Comparison of ENCODE assay signal across 8 cellular contexts in genomic region chr10:114504769-114505579, GRCh38.
DNase-seq lines count a peak whose midpoint lies in the region; ATAC-seq lines count a peak whose summit lies in the region.
"Had no signal": no experiment of that assay in that cellular context is flagged by ENCODE, and none has a peak within 500 bp of the region (broad histone marks: within the 10 kb centered on the region; RNA-seq: fewer than 3 reads in every experiment).

No MANE protein-coding gene starts in this region.

- no peaks in the 10 kb centered on the region for H3K9me3 ChIP-seq in subcutaneous abdominal adipose tissue (ENCODE audit: control insufficient read depth in 5 of 5, low read length in 5 of 5)

- H3K4me1 Mint-ChIP-seq in IgD-negative memory B cell: peaks cover 44 to 63% (median 53%) of the 10 kb centered on the region in 3 donors
- H3K4me1 Mint-ChIP-seq in natural killer cell treated with Interleukin-12 subunit alpha and Interleukin-12 subunit beta and Interleukin-15 and Interleukin-18, amount 100 ng/mL, for 72 hours (ENCODE audit: low read depth in 2 of 2): peaks cover 27% of the 10 kb centered on the region in 2 donors

- peak overlapping the region; percentile 54 to 73 (median 59) for H3K27ac Mint-ChIP-seq in IgD-negative memory B cell
- no peak overlapping the region for H3K27ac Mint-ChIP-seq in natural killer cell treated with Interleukin-12 subunit alpha and Interleukin-12 subunit beta and Interleukin-15 and Interleukin-18, amount 100 ng/mL, for 72 hours

- H3K4me1 ChIP-seq in subcutaneous abdominal adipose tissue (ENCODE audit: control insufficient read depth in 5 of 5, insufficient read depth in 5 of 5, low read length in 5 of 5): peaks cover 0 to 34% (median 28%) of the 10 kb centered on the region in 5 donors

- no peak overlapping the region for H3K4me3 Mint-ChIP-seq in IgD-negative memory B cell
- no peak overlapping the region for H3K4me3 Mint-ChIP-seq in natural killer cell treated with Interleukin-12 subunit alpha and Interleukin-12 subunit beta and Interleukin-15 and Interleukin-18, amount 100 ng/mL, for 72 hours

- no peak overlapping the region for H3K4me3 ChIP-seq in subcutaneous abdominal adipose tissue (ENCODE audit: low read depth in 1 of 5, low read length in 5 of 5)

- H3K27me3 ChIP-seq in subcutaneous abdominal adipose tissue (ENCODE audit: control insufficient read depth in 5 of 5, insufficient read depth in 4 of 5, low read length in 5 of 5): no peaks in the 10 kb centered on the region

- no peak for ATAC-seq in natural killer cell treated with Interleukin-12 subunit alpha and Interleukin-12 subunit beta and Interleukin-15 and Interleukin-18, amount 100 ng/mL, for 72 hours
- ATAC-seq in GM18502 (IDR thresholded peaks at IDR 0.05; ENCODE audit: poor library complexity, unreplicated experiment): no peak

- DNase-seq in brain pericyte (ENCODE audit: low read depth, low spot score) (peak; percentile 73), kidney tubule cell (ENCODE audit: low spot score) (peak; percentile 9), NCI-H774 (lab: John Stamatoyannopoulos, UW) (no peak)
- no peak for DNase-seq in natural killer cell treated with Interleukin-12 subunit alpha and Interleukin-12 subunit beta and Interleukin-15 and Interleukin-18, amount 100 ng/mL, for 72 hours (ENCODE audit: low spot score)
- DNase-seq: naive B cell had no signal

- no peaks in the 10 kb centered on the region for H3K27me3 Mint-ChIP-seq in IgD-negative memory B cell
- H3K27me3 Mint-ChIP-seq in natural killer cell treated with Interleukin-12 subunit alpha and Interleukin-12 subunit beta and Interleukin-15 and Interleukin-18, amount 100 ng/mL, for 72 hours: no peaks in the 10 kb centered on the region
- H3K27me3 Mint-ChIP-seq: naive B cell had no signal

- peak overlapping the region in 1 of 5 donors; percentile 7 for H3K9ac ChIP-seq in subcutaneous abdominal adipose tissue (ENCODE audit: low read length in 5 of 5)

- H3K27ac ChIP-seq in subcutaneous abdominal adipose tissue (ENCODE audit: low read depth, low read length): peak overlapping the region; percentile 54

- H3K36me3 ChIP-seq in subcutaneous abdominal adipose tissue (ENCODE audit: control insufficient read depth in 5 of 5, insufficient read depth in 5 of 5, low read length in 5 of 5): peaks cover 0 to 4% (median 2%) of the 10 kb centered on the region in 5 donors

- no peaks in the 10 kb centered on the region for H3K9me3 Mint-ChIP-seq in IgD-negative memory B cell
- peaks cover 3% of the 10 kb centered on the region for H3K9me3 Mint-ChIP-seq in natural killer cell treated with Interleukin-12 subunit alpha and Interleukin-12 subunit beta and Interleukin-15 and Interleukin-18, amount 100 ng/mL, for 72 hours
- H3K9me3 Mint-ChIP-seq: naive B cell had no signal

- H3K36me3 Mint-ChIP-seq in IgD-negative memory B cell: peaks cover 3% of the 10 kb centered on the region
- H3K36me3 Mint-ChIP-seq in natural killer cell treated with Interleukin-12 subunit alpha and Interleukin-12 subunit beta and Interleukin-15 and Interleukin-18, amount 100 ng/mL, for 72 hours: no peaks in the 10 kb centered on the region

Comparison
In these comparisons a context has a peak if more than half of its experiments do, and no peak if none do; other contexts are left out.
1. H3K27ac Mint-ChIP-seq: peak in IgD-negative memory B cell (3 of 3); none in natural killer cell treated with Interleukin-12 subunit alpha and Interleukin-12 subunit beta and Interleukin-15 and Interleukin-18, amount 100 ng/mL, for 72 hours (0 of 2).
2. DNase-seq: peak in brain pericyte (single experiment) and kidney tubule cell (single experiment); none in natural killer cell treated with Interleukin-12 subunit alpha and Interleukin-12 subunit beta and Interleukin-15 and Interleukin-18, amount 100 ng/mL, for 72 hours (single experiment) and NCI-H774 (single experiment).